Comparison of ENCODE assay signal across 7 cellular contexts in genomic region chr1:168135982-168136708, GRCh38. TPM values are rescaled to one million over a fixed set of nuclear protein-coding genes. Genes with fewer than 3 reads are reported as not detected.
DNase-seq lines count a peak whose midpoint lies in the region; ATAC-seq and TF ChIP-seq lines count a peak whose summit lies in the region.

No MANE protein-coding gene starts in this region.

- in situ Hi-C loops in GM13976 (cut with MboI; ENCODE audit: low sequenced_read_pairs, unreplicated experiment) = no loop called here

- H3K79me2 ChIP-seq in smooth muscle cell (ENCODE audit: low read depth) = peaks cover 15% of the 10 kb centered on the region

- WGBS in smooth muscle cell (ENCODE audit: low lambda C conversion rate) = under 1% methylated on average over 43 of the region's 61 CpGs

- H3K36me3 ChIP-seq in iPS-18a (ENCODE audit: control insufficient read depth, low read depth, low read length) (no peaks in the 10 kb centered on the region), smooth muscle cell (ENCODE audit: low read depth) (no peaks in the 10 kb centered on the region)

- peaks cover 8% of the 10 kb centered on the region for H3F3A ChIP-seq in smooth muscle cell (ENCODE audit: low read depth)

- H3K27me3 ChIP-seq in iPS-18a (ENCODE audit: control insufficient read depth, insufficient read depth, low read length) (peaks cover 31% of the 10 kb centered on the region), smooth muscle cell (ENCODE audit: low read depth) (no peaks in the 10 kb centered on the region)

- peaks cover 49% of the 10 kb centered on the region for H3K27me3 Mint-ChIP-seq in activated naive CD8-positive, alpha-beta T cell treated with anti-CD3 and anti-CD28 coated beads, Interleukin-2, amount 50 U/mL, for 24 hours

- H3K9me3 ChIP-seq in iPS-18a (ENCODE audit: control insufficient read depth, low read depth, low read length) (no peaks in the 10 kb centered on the region), smooth muscle cell (replicated peaks; ENCODE audit: low read depth) (no peaks in the 10 kb centered on the region)

- TF ChIP-seq CTCF in GM13976 (IDR thresholded peaks at IDR 0.05; ENCODE audit: borderline replicate concordance, control extremely low read depth, extremely low read depth, insufficient read depth, missing control alignments) (no peak), NB4 (IDR thresholded peaks at IDR 0.05; ENCODE audit: low read depth, low read length) (no peak), smooth muscle cell (IDR thresholded peaks at IDR 0.05; ENCODE audit: borderline replicate concordance, insufficient read depth, poor library complexity, severe bottlenecking) (no peak)

- H3K4me1 ChIP-seq in iPS-18a (ENCODE audit: control insufficient read depth, low read depth, low read length) (peaks cover 14% of the 10 kb centered on the region), smooth muscle cell (ENCODE audit: low read depth) (peaks cover 11% of the 10 kb centered on the region)

- peaks cover 36% of the 10 kb centered on the region for H3K4me1 Mint-ChIP-seq in activated naive CD8-positive, alpha-beta T cell treated with anti-CD3 and anti-CD28 coated beads, Interleukin-2, amount 50 U/mL, for 24 hours

- H3K27ac ChIP-seq in iPS-18a (ENCODE audit: low read length) (no peak overlapping the region), smooth muscle cell (ENCODE audit: low read depth) (no peak overlapping the region)

- peaks cover 28% of the 10 kb centered on the region for H4K20me1 ChIP-seq in smooth muscle cell (ENCODE audit: low read depth)

- H3K4me3 ChIP-seq in NB4 (ENCODE audit: low read depth, low read length) (peak overlapping the region; percentile 40), iPS-18a (ENCODE audit: low read length) (peak overlapping the region; percentile 82), smooth muscle cell (peak overlapping the region; percentile 93)

- ATAC-seq in activated naive CD8-positive, alpha-beta T cell treated with anti-CD3 and anti-CD28 coated beads, Interleukin-2, amount 50 U/mL, for 24 hours = peak; percentile 45
- no peak for ATAC-seq in HG03457 (IDR thresholded peaks at IDR 0.05; ENCODE audit: unreplicated experiment)
- no peak for ATAC-seq in HG02610 (IDR thresholded peaks at IDR 0.05; ENCODE audit: unreplicated experiment)

- H2AFZ ChIP-seq in smooth muscle cell (ENCODE audit: low read depth) = peak overlapping the region; percentile 99

- peak overlapping the region; percentile 99 for H3K4me2 ChIP-seq in smooth muscle cell

- DNase-seq in GM13976 (ENCODE audit: low spot score) (peak; percentile 38), NB4 (ENCODE audit: low read depth) (no peak), smooth muscle cell (lab: John Stamatoyannopoulos, UW; ENCODE audit: unreplicated experiment) (no peak)
- DNase-seq in activated naive CD8-positive, alpha-beta T cell treated with anti-CD3 and anti-CD28 coated beads, Interleukin-2, amount 50 U/mL, for 24 hours = peak; percentile 16

- no peaks in the 10 kb centered on the region for H3K36me3 Mint-ChIP-seq in activated naive CD8-positive, alpha-beta T cell treated with anti-CD3 and anti-CD28 coated beads, Interleukin-2, amount 50 U/mL, for 24 hours (ENCODE audit: low read depth)

- peak overlapping the region; percentile 64 for H3K9ac ChIP-seq in iPS-18a (ENCODE audit: low read length)
- H3K9ac ChIP-seq in smooth muscle cell (ENCODE audit: low read depth) = peak overlapping the region; percentile 12

- H3K9me3 Mint-ChIP-seq in activated naive CD8-positive, alpha-beta T cell treated with anti-CD3 and anti-CD28 coated beads, Interleukin-2, amount 50 U/mL, for 24 hours = no peaks in the 10 kb centered on the region

- TF ChIP-seq POLR2A in NB4 (IDR thresholded peaks at IDR 0.05; ENCODE audit: extremely low read depth, insufficient read length) = no peak

- peak overlapping the region; percentile 33 for H3K27ac Mint-ChIP-seq in activated naive CD8-positive, alpha-beta T cell treated with anti-CD3 and anti-CD28 coated beads, Interleukin-2, amount 50 U/mL, for 24 hours

- H3K4me3 Mint-ChIP-seq in activated naive CD8-positive, alpha-beta T cell treated with anti-CD3 and anti-CD28 coated beads, Interleukin-2, amount 50 U/mL, for 24 hours = peak overlapping the region; percentile 76

RNA-seq across cellular contexts. Expression of gene GPR161, which starts 0.6 kb away (rescaled TPM):
- total RNA-seq in smooth muscle cell = 9.7 and 9.9 TPM in 2 replicates
- 23.3 and 25.4 TPM in 2 replicates for polyA plus RNA-seq in smooth muscle cell

RNA-seq across cellular contexts. Expression of gene TIPRL, which starts 42.6 kb away (rescaled TPM):
- total RNA-seq in smooth muscle cell = 33.4 and 45.9 TPM in 2 replicates
- 31.0 and 38.9 TPM in 2 replicates for polyA plus RNA-seq in smooth muscle cell

Comparison
In these comparisons a context has a peak if more than half of its experiments do, and no peak if none do; other contexts are left out.
1. DNase-seq: peak in GM13976 (single experiment) and activated naive CD8-positive, alpha-beta T cell treated with anti-CD3 and anti-CD28 coated beads, Interleukin-2, amount 50 U/mL, for 24 hours (single experiment); none in NB4 (single experiment) and smooth muscle cell (single experiment).
2. H3K4me3 ChIP-seq: peak in every context shown above with its lines; median percentile 93 in smooth muscle cell; 82 in iPS-18a; 40 in NB4.